Comparison of ENCODE assay signal across 31 cellular contexts in the genomic region with DNA sequence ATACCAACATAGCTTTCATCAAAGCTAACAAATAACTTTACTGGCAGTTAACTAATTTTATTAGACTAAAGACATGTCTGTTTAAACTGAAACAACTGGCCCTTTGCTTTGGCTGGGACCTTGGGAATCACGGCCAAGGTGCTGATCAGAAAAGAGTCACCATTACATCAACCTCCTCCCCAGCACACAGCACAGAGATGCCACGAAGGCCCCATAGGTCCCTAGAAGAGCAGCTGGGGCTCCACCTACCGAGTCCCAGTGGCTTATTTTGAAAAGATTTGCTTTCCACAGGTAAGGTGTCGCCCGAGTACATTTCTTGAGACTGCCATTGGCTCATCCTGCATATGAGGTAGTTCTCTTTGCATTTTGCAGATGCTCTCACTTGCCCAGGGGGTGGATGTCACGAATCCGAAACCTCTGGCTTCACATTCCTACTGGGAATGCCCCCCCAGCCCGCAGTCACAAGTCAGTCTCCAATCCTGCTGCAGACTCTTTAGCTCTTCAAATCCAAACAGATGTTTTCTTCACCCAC. TPM values are rescaled to one million over a fixed set of nuclear protein-coding genes. Genes with fewer than 3 reads are reported as not detected.
"Had no signal": no experiment of that assay in that cellular context is flagged by ENCODE, and none has a peak within 500 bp of the region (broad histone marks: within the 10 kb centered on the region; RNA-seq: fewer than 3 reads in every experiment).

No MANE protein-coding gene starts in this region.

- ATAC-seq: activated T-cell treated with anti-CD3 and anti-CD28 coated beads, Interleukin-2, amount 50 U/mL, for 4 hours; esophagus mucosa; pancreas; psoas muscle; stimulated activated naive CD8-positive, alpha-beta T cell treated with anti-CD3 and anti-CD28 coated beads, Interleukin-15, Interleukin-2, amounts not matched to agents 100 U/mL and 50 U/mL, for 24 hours had no signal

- H3K4me2 ChIP-seq: hepatocyte had no signal

- H3K4me1 ChIP-seq: left ventricle myocardium inferior, pancreas, psoas muscle, right atrium auricular region, tibial artery had no signal

- H2AFZ ChIP-seq: hepatocyte had no signal

- H3K27me3 ChIP-seq: hepatocyte, pancreas, right atrium auricular region, tibial artery had no signal

- H3K79me2 ChIP-seq: hepatocyte had no signal

- H3K9me3 ChIP-seq: left ventricle myocardium inferior, pancreas, psoas muscle, right atrium auricular region, tibial artery had no signal

- H3K27ac ChIP-seq: hepatocyte, left ventricle myocardium inferior, pancreas, psoas muscle, right atrium auricular region, tibial artery had no signal

- DNase-seq: activated CD4-positive, alpha-beta T cell treated with anti-CD3 and anti-CD28 coated beads for 4 hours; activated CD4-positive, alpha-beta T cell treated with anti-CD3 and anti-CD28 coated beads, Interleukin-2, amount 50 U/mL, for 48 hours; activated CD4-positive, CD25-positive, alpha-beta regulatory T cell; activated CD8-positive, alpha-beta memory T cell treated with anti-CD3 and anti-CD28 coated beads, Interleukin-2, amount 50 U/mL, for 48 hours; activated naive CD4-positive, alpha-beta T cell treated with Interleukin-2 at 50 U/mL for 16 hours; activated naive CD8-positive, alpha-beta T cell treated with anti-CD3 and anti-CD28 coated beads for 36 hours; activated T-cell treated with anti-CD3 and anti-CD28 coated beads, Interleukin-2, amount 50 U/mL, for 4 hours; effector memory CD4-positive, alpha-beta T cell; glutamatergic neuron; kidney glomerular epithelial cell; left ventricle myocardium inferior; midbrain; pancreas; psoas muscle; stimulated activated CD4-positive, alpha-beta T cell treated with anti-CD3 and anti-CD28 coated beads, Interleukin-12 subunit alpha, Interleukin-12 subunit beta, amount 100 ng/mL, for 4 hours; stimulated activated CD4-positive, alpha-beta T cell treated with anti-CD3 and anti-CD28 coated beads, Interleukin-4, amount 100 ng/mL, for 4 hours; stimulated activated naive CD8-positive, alpha-beta T cell treated with anti-CD3 and anti-CD28 coated beads, Interleukin-15, Interleukin-2, amounts not matched to agents 100 U/mL and 50 U/mL, for 24 hours; T-helper 9 cell; tibial artery had no signal

- FAIRE-seq: astrocyte, colon, endothelial cell of umbilical vein, frontal cortex, pancreas had no signal

- H3K4me3 ChIP-seq: hepatocyte, left ventricle myocardium inferior, pancreas, psoas muscle, right atrium auricular region, tibial artery had no signal

RNA-seq across cellular contexts. Expression of a gene that starts 18.8 kb away (rescaled TPM):
- total RNA-seq: activated CD8-positive, alpha-beta memory T cell treated with anti-CD3 and anti-CD28 coated beads for 36 hours; activated naive CD8-positive, alpha-beta T cell treated with anti-CD3 and anti-CD28 coated beads for 36 hours; activated T-cell treated with anti-CD3 and anti-CD28 coated beads, Interleukin-2, amount 50 U/mL, for 4 hours; activated T-helper 2 cell treated with anti-CD3 and anti-CD28 coated beads, Interferon-gamma antibody, Interleukin-2, Interleukin-4, amounts not matched to agents 10 μg/mL and 5 μg/mL and 100 μg/mL, durations not matched to agents 14 hours and 24 hours and 36 hours; astrocyte; dermis microvascular lymphatic vessel endothelial cell; esophagus mucosa; frontal cortex; lung microvascular endothelial cell; right atrium auricular region; ureter had no signal
- polyA plus RNA-seq: endothelial cell of umbilical vein had no signal
